ENCODE assay signal across 12 cellular contexts in genomic region chr2:62140785-62141740, GRCh38. TPM values are rescaled to one million over a fixed set of nuclear protein-coding genes. Genes with fewer than 3 reads are reported as not detected.
A peak's percentile ranks its signal among the peaks of the same experiment; 100 is the strongest.
DNase-seq lines count a peak whose midpoint lies in the region; ATAC-seq lines count a peak whose summit lies in the region.
"Had no signal": no experiment of that assay in that cellular context is flagged by ENCODE, and none has a peak within 500 bp of the region (broad histone marks: within the 10 kb centered on the region; RNA-seq: fewer than 3 reads in every experiment).

No MANE protein-coding gene starts in this region.

- H3K9me3 Mint-ChIP-seq in activated CD8-positive, alpha-beta memory T cell treated with anti-CD3 and anti-CD28 coated beads, Interleukin-2, amount 10 ng/mL, durations not matched to agents 7 days and 5 days (ENCODE audit: low read depth) = no peaks in the 10 kb centered on the region
- H3K9me3 Mint-ChIP-seq in naive B cell = no peaks in the 10 kb centered on the region

- DNase-seq in activated CD8-positive, alpha-beta memory T cell treated with anti-CD3 and anti-CD28 coated beads, Interleukin-2, amount 10 ng/mL, durations not matched to agents 7 days and 5 days = no peak
- no peak for DNase-seq in activated CD8-positive, alpha-beta memory T cell treated with anti-CD3 and anti-CD28 coated beads for 24 hours
- DNase-seq in naive B cell (peak; percentile 30), iPS-NIHi11 (ENCODE audit: low spot score) (no peak), EL (no peak), anterior cingulate cortex (lab: John Stamatoyannopoulos, UW) (no peak)
- DNase-seq: ACHN, adrenal gland, NCI-H524 had no signal

- no peak overlapping the region for H3K4me3 Mint-ChIP-seq in activated CD8-positive, alpha-beta memory T cell treated with anti-CD3 and anti-CD28 coated beads, Interleukin-2, amount 10 ng/mL, durations not matched to agents 7 days and 5 days
- peak overlapping the region in 6 of 8 donors; percentile 3 to 68 (median 17) for H3K4me3 Mint-ChIP-seq in naive B cell

- H3K27me3 Mint-ChIP-seq in activated CD8-positive, alpha-beta memory T cell treated with anti-CD3 and anti-CD28 coated beads, Interleukin-2, amount 10 ng/mL, durations not matched to agents 7 days and 5 days = no peaks in the 10 kb centered on the region
- no peaks in the 10 kb centered on the region for H3K27me3 Mint-ChIP-seq in naive B cell

- CTCF ChIA-PET in activated CD8-positive, alpha-beta memory T cell treated with anti-CD3 and anti-CD28 coated beads, Interleukin-2, amount 10 ng/mL, durations not matched to agents 7 days and 5 days (lab: Charles Lee) = no interaction called here

- peaks cover 17% of the 10 kb centered on the region for H3K4me1 Mint-ChIP-seq in activated CD8-positive, alpha-beta memory T cell treated with anti-CD3 and anti-CD28 coated beads, Interleukin-2, amount 10 ng/mL, durations not matched to agents 7 days and 5 days
- H3K4me1 Mint-ChIP-seq in naive B cell = peaks cover 29 to 45% (median 32%) of the 10 kb centered on the region in 3 donors

- peak; percentile 72 for ATAC-seq in activated CD8-positive, alpha-beta memory T cell treated with anti-CD3 and anti-CD28 coated beads, Interleukin-2, amount 10 ng/mL, durations not matched to agents 7 days and 5 days
- ATAC-seq in HG02571 (IDR thresholded peaks at IDR 0.05; ENCODE audit: unreplicated experiment) (peak; percentile 54), HG03571 (IDR thresholded peaks at IDR 0.05; ENCODE audit: unreplicated experiment) (peak; percentile 50), naive B cell (ENCODE audit: low read depth in 2 of 2) (peak; percentile 71 to 78)
- ATAC-seq: esophagus mucosa had no signal

- H3K27ac Mint-ChIP-seq in activated CD8-positive, alpha-beta memory T cell treated with anti-CD3 and anti-CD28 coated beads, Interleukin-2, amount 10 ng/mL, durations not matched to agents 7 days and 5 days = peak overlapping the region; percentile 45
- H3K27ac Mint-ChIP-seq in naive B cell = peak overlapping the region in 5 of 6 donors; percentile 41 to 90 (median 83)

- H3K36me3 Mint-ChIP-seq in activated CD8-positive, alpha-beta memory T cell treated with anti-CD3 and anti-CD28 coated beads, Interleukin-2, amount 10 ng/mL, durations not matched to agents 7 days and 5 days = peaks cover 5% of the 10 kb centered on the region
- H3K36me3 Mint-ChIP-seq in naive B cell = peaks cover 0 to 5% of the 10 kb centered on the region in 2 donors

RNA-seq across cellular contexts. Expression of gene B3GNT2, which starts 54.9 kb away (rescaled TPM):
- total RNA-seq in activated CD8-positive, alpha-beta memory T cell treated with anti-CD3 and anti-CD28 coated beads, Interleukin-2, amount 10 ng/mL, durations not matched to agents 7 days and 5 days = 10 to 100 TPM; 32.5 to 43.1 TPM
- 10 to 100 TPM; 24.8 to 43.4 (median 36.5) TPM for polyA plus RNA-seq in naive B cell (ENCODE audit: low read depth in 6 of 6)
